Comparison of ENCODE assay signal across 1 cellular context in the genomic region with DNA sequence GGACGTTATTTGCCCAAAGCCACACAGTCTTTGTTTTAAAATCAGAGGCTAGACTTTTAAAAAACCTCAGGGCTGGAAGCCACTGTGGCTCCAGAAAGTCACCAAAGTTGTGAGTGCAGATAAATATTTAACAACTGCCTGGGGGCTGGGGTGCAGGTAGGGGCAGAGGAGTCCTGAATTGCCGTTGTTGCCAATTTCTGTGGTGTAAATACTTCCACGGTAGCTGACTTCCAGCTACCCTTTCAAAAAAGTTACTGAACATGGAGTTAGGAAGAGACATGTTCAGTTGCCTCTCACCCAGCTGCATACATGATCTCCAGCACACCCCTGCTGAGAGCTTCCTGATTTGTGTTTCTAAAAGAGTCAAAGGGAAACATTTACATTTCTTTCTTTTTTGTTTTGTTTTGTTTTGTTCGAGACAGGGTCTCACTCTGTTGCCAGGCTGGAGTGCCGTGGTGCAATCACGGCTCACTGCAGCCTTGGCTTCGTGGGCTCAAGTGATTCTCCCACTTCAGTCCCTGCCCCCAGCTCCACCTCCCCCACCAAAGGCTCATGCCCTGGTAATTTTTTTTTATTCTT.
TF ChIP-seq lines count a peak whose summit lies in the region.

No MANE protein-coding gene starts in this region.

TF ChIP-seq in H1, 55 proteins besides CTCF, POLR2A, EP300 and RAD21:
- TF ChIP-seq JUND (IDR thresholded peaks at IDR 0.05; ENCODE audit: low read length) = no peak
TF ChIP-seq in H1: peak in this region for 0.
